ENCODE assay signal across 8 cellular contexts in the genomic region with DNA sequence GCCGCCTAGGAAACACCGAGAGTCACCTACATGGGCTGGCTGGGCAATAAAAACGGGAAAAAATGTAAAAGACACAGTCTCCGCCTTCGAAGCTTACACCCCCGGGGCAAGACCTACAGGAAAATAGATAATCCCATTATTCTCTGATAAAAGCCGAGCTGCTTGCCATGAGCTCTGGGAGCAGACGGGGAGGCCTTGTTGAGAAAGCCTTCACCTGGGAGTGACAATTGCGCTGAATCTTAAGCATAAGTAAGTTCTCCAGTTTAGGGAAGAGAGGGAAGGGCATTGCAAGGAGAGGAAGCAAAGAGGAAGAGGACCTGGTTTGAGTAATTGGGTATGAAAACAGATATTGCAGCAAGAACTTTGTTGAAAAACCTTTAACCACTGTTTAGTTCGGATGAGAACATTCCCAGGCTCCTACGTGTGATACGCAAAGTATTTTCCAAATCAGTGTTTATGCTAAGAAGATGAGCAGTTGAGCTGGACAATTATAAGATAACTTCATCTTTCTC. TPM values are rescaled to one million over a fixed set of nuclear protein-coding genes. Genes with fewer than 3 reads are reported as not detected.
DNase-seq lines count a peak whose midpoint lies in the region; ATAC-seq and TF ChIP-seq lines count a peak whose summit lies in the region.

No MANE protein-coding gene starts in this region.

- H3K36me3 Mint-ChIP-seq in T-helper 2 cell treated with Interferon-gamma antibody and Interleukin-4, amounts not matched to agents 5 μg/mL and 100 μg/mL, for 36 hours (ENCODE audit: low read depth) = peaks cover 5% of the 10 kb centered on the region

- H3K27ac ChIP-seq in foreskin keratinocyte (peak overlapping the region; percentile 79), spleen (peak overlapping the region; percentile 88 to 97 (median 93))

- H3K36me3 ChIP-seq in spleen = peaks cover 0 to 10% (median 0%) of the 10 kb centered on the region in 6 donors

- TF ChIP-seq CTCF in foreskin keratinocyte (conservative IDR thresholded peaks at IDR 0.05) (no peak), spleen (IDR thresholded peaks at IDR 0.05 in 8 of 11, conservative IDR thresholded peaks at IDR 0.05 in 3 of 11) (no peak)

- no peak for TF ChIP-seq POLR2A in spleen (IDR thresholded peaks at IDR 0.05)

- DNase-seq in T-helper 2 cell treated with Interferon-gamma antibody and Interleukin-4, amounts not matched to agents 5 μg/mL and 100 μg/mL, for 36 hours (ENCODE audit: low spot score) = no peak
- DNase-seq in T-helper 2 cell = no peak
- DNase-seq in SKM-1 (lab: John Stamatoyannopoulos, UW; ENCODE audit: unreplicated experiment) = peak; percentile 65
- DNase-seq in foreskin keratinocyte = no peak
- DNase-seq in spleen = no peak
- no peak for DNase-seq in activated gamma-delta T cell treated with Interleukin-2 at 50 U/mL for 16 hours
- DNase-seq in EL = no peak

- ATAC-seq in foreskin keratinocyte (no peak), GM18861 (IDR thresholded peaks at IDR 0.05; ENCODE audit: unreplicated experiment) (no peak)

- no peaks in the 10 kb centered on the region for H3K9me3 ChIP-seq in spleen

- H3K4me1 Mint-ChIP-seq in T-helper 2 cell treated with Interferon-gamma antibody and Interleukin-4, amounts not matched to agents 5 μg/mL and 100 μg/mL, for 36 hours (ENCODE audit: low read depth) = peaks cover 34% of the 10 kb centered on the region

- H3K27me3 Mint-ChIP-seq in T-helper 2 cell treated with Interferon-gamma antibody and Interleukin-4, amounts not matched to agents 5 μg/mL and 100 μg/mL, for 36 hours (ENCODE audit: low read depth) = no peaks in the 10 kb centered on the region

- WGBS in spleen, 5 donors = 23 to 37% (median 28%) methylated on average over 12 of the region's 12 CpGs

- peak overlapping the region; percentile 99 for H3K4me3 Mint-ChIP-seq in T-helper 2 cell treated with Interferon-gamma antibody and Interleukin-4, amounts not matched to agents 5 μg/mL and 100 μg/mL, for 36 hours

- H3K27ac Mint-ChIP-seq in T-helper 2 cell treated with Interferon-gamma antibody and Interleukin-4, amounts not matched to agents 5 μg/mL and 100 μg/mL, for 36 hours = peak overlapping the region; percentile 99

- peaks cover 5% of the 10 kb centered on the region for H3K27me3 ChIP-seq in foreskin keratinocyte
- no peaks in the 10 kb centered on the region for H3K27me3 ChIP-seq in spleen (replicated peaks in 1 of 7)

- peak overlapping the region; percentile 87 to 98 (median 92) for H3K4me3 ChIP-seq in spleen

- intact Hi-C loops in spleen (cut with DNase I; ENCODE audit: low total_unique reads) = no loop called here

- H3K9me3 Mint-ChIP-seq in T-helper 2 cell treated with Interferon-gamma antibody and Interleukin-4, amounts not matched to agents 5 μg/mL and 100 μg/mL, for 36 hours = no peaks in the 10 kb centered on the region

- H3K4me1 ChIP-seq in foreskin keratinocyte (peaks cover 26% of the 10 kb centered on the region), spleen (peaks cover 10 to 49% (median 33%) of the 10 kb centered on the region in 6 donors)

RNA-seq across cellular contexts. Expression of gene BTBD10, which starts 0.8 kb away (rescaled TPM):
- 65.3 and 66.1 TPM in 2 replicates for total RNA-seq in foreskin keratinocyte
- polyA plus RNA-seq in foreskin keratinocyte = 27.4 and 31.9 TPM in 2 replicates
- total RNA-seq in spleen = 10 to 100 TPM; 23.9 to 32.5 (median 27.3) TPM
- 10 to 100 TPM in 2 of 3 donors, 1 to 10 TPM in 1; 8.8 to 13.2 (median 10.8) TPM for polyA plus RNA-seq in spleen

RNA-seq across cellular contexts. Expression of gene PTH, which starts 32.0 kb away (rescaled TPM):
- not detected in 2 replicates for total RNA-seq in foreskin keratinocyte
- not detected in 2 replicates for polyA plus RNA-seq in foreskin keratinocyte
- total RNA-seq in spleen = not detected
- not detected for polyA plus RNA-seq in spleen
